ENCODE assay signal across 8 cellular contexts in the genomic region with DNA sequence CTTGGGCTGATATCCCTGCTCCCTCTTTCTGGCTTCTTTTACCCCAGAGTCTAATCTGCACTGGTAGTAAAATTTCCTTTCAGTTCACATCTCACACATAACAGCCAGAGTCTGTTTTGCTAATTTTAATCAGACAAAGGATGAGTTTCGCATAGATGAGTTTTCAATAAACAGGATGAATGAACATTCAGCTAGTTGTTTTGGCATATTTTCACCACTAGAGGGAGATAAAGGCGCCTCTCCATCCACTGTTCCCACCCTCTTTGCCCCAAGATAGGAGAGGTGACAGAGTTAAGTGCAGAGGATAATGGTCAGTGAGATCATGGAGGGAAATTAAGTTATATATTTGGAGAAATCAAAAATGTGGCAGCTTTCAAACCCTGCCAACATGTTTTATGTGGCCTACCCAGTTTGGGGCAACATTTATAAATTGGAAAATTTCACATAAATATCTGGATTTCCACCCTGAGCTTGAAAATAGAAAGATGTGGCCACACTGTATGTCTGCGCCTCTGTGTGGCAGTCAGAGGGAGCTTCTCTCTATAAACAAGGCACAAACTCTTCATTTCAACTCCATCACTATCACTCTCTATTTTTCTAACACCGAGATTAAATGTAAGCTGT. TPM values are rescaled to one million over a fixed set of nuclear protein-coding genes. Genes with fewer than 3 reads are reported as not detected.
DNase-seq lines count a peak whose midpoint lies in the region; ATAC-seq and TF ChIP-seq lines count a peak whose summit lies in the region.

No MANE protein-coding gene starts in this region.

- H3K27ac ChIP-seq in foreskin keratinocyte (no peak overlapping the region), trophoblast cell (ENCODE audit: low read depth, low read length) (no peak overlapping the region)

- no peak overlapping the region for H4K8ac ChIP-seq in trophoblast cell (ENCODE audit: low read depth, low read length)

- no peak overlapping the region for H3K27ac Mint-ChIP-seq in activated CD4-positive, alpha-beta T cell treated with anti-CD3 and anti-CD28 coated beads, Interleukin-2, amount 10 ng/mL, durations not matched to agents 7 days and 5 days

- H3K9ac ChIP-seq in trophoblast cell (ENCODE audit: low read length) = no peak overlapping the region

- H3K27me3 Mint-ChIP-seq in activated CD4-positive, alpha-beta T cell treated with anti-CD3 and anti-CD28 coated beads, Interleukin-2, amount 10 ng/mL, durations not matched to agents 7 days and 5 days = peaks cover 16% of the 10 kb centered on the region

- no peak overlapping the region for H4K12ac ChIP-seq in trophoblast cell (ENCODE audit: low read depth, low read length)

- H3K9me3 ChIP-seq in trophoblast cell (ENCODE audit: insufficient read depth, low read depth, low read length) = no peaks in the 10 kb centered on the region

- no peak overlapping the region for H3K14ac ChIP-seq in trophoblast cell (ENCODE audit: low read length)

- H3K4me2 ChIP-seq in trophoblast cell (ENCODE audit: low read length) = no peak overlapping the region

- H3K9me3 Mint-ChIP-seq in activated CD4-positive, alpha-beta T cell treated with anti-CD3 and anti-CD28 coated beads, Interleukin-2, amount 10 ng/mL, durations not matched to agents 7 days and 5 days = no peaks in the 10 kb centered on the region

- no peak overlapping the region for H3K4ac ChIP-seq in trophoblast cell (ENCODE audit: low read depth, low read length)

- H3K18ac ChIP-seq in trophoblast cell (ENCODE audit: low read length) = no peak overlapping the region

- no peak overlapping the region for H4K91ac ChIP-seq in trophoblast cell (ENCODE audit: low read depth, low read length)

- H3K23ac ChIP-seq in trophoblast cell (ENCODE audit: low read length) = no peak overlapping the region

- 100% methylated on average over 1 of the region's 4 CpGs for WGBS in trophoblast cell (ENCODE audit: extremely low coverage, insufficient coverage, insufficient read length)

- no peaks in the 10 kb centered on the region for H3K36me3 ChIP-seq in H7 (replicated peaks; ENCODE audit: control insufficient read depth, insufficient read depth, low read length)
- H3K36me3 ChIP-seq in trophoblast cell (ENCODE audit: control insufficient read depth in 1 of 2, insufficient read depth in 2 of 2, low read length in 2 of 2) = no peaks in the 10 kb centered on the region

- peaks cover 5% of the 10 kb centered on the region for H3K79me1 ChIP-seq in trophoblast cell (ENCODE audit: low read length)

- H3K79me2 ChIP-seq in trophoblast cell (ENCODE audit: control insufficient read depth, insufficient read depth, low read length, poor library complexity) = no peaks in the 10 kb centered on the region

- H2BK5ac ChIP-seq in trophoblast cell (ENCODE audit: low read depth, low read length, poor library complexity) = no peak overlapping the region

- ATAC-seq in foreskin keratinocyte (peak; percentile 68), HG03039 (IDR thresholded peaks at IDR 0.05; ENCODE audit: unreplicated experiment) (no peak)

- no peaks in the 10 kb centered on the region for H3K4me1 Mint-ChIP-seq in activated CD4-positive, alpha-beta T cell treated with anti-CD3 and anti-CD28 coated beads, Interleukin-2, amount 10 ng/mL, durations not matched to agents 7 days and 5 days

- peak; percentile 86 for TF ChIP-seq CTCF in foreskin keratinocyte (conservative IDR thresholded peaks at IDR 0.05)

- H2AK5ac ChIP-seq in trophoblast cell (ENCODE audit: low read length) = no peak overlapping the region

- H3K4me3 Mint-ChIP-seq in activated CD4-positive, alpha-beta T cell treated with anti-CD3 and anti-CD28 coated beads, Interleukin-2, amount 10 ng/mL, durations not matched to agents 7 days and 5 days = no peak overlapping the region

- H3K4me1 ChIP-seq in foreskin keratinocyte (no peaks in the 10 kb centered on the region), trophoblast cell (ENCODE audit: control insufficient read depth in 1 of 2, insufficient read depth in 2 of 2, low read length in 2 of 2) (peaks cover 3 to 5% of the 10 kb centered on the region in 2 experiments)

- no peak overlapping the region for H2AFZ ChIP-seq in trophoblast cell (ENCODE audit: insufficient read depth, low read length, poor library complexity)

- peak; percentile 15 for DNase-seq in activated CD4-positive, alpha-beta T cell treated with anti-CD3 and anti-CD28 coated beads, Interleukin-2, amount 10 ng/mL, durations not matched to agents 7 days and 5 days
- no peak for DNase-seq in activated CD4-positive, alpha-beta T cell treated with anti-CD3 and anti-CD28 coated beads, Interleukin-2, amount 50 U/mL, for 4 hours
- DNase-seq in H7 (peak; percentile 52), LoVo (ENCODE audit: low spot score) (peak; percentile 47), SKM-1 treated with dmso at 0.1 percent for 144 hours (lab: John Stamatoyannopoulos, UW; ENCODE audit: unreplicated experiment) (peak; percentile 32), foreskin keratinocyte (peak in 1 of 2 donors; percentile 38), trophoblast cell (peak; percentile 13 to 70)

- H3K4me3 ChIP-seq in H7 (ENCODE audit: insufficient read depth, low read depth, low read length) = no peak overlapping the region
- H3K4me3 ChIP-seq in trophoblast cell (ENCODE audit: low read depth, low read length) = no peak overlapping the region

- POLR2A ChIA-PET in activated CD4-positive, alpha-beta T cell treated with anti-CD3 and anti-CD28 coated beads, Interleukin-2, amount 10 ng/mL, durations not matched to agents 7 days and 5 days (lab: Charles Lee) = no interaction called here

- CTCF ChIA-PET in activated CD4-positive, alpha-beta T cell treated with anti-CD3 and anti-CD28 coated beads, Interleukin-2, amount 10 ng/mL, durations not matched to agents 7 days and 5 days (lab: Charles Lee) = interaction anchor here (0.6 to 1.3 kb wide), 6 partner anchors 17 to 202 kb away, joined by 3 to 4 read pairs (median 3); no protein-coding TSS in a partner anchor

- no peak overlapping the region for H2BK12ac ChIP-seq in trophoblast cell (ENCODE audit: low read length)

- H2BK120ac ChIP-seq in trophoblast cell (ENCODE audit: insufficient read depth, low read length, poor library complexity) = no peak overlapping the region

- H3K27me3 ChIP-seq in H7 (ENCODE audit: control insufficient read depth, insufficient read depth, low read length) (no peaks in the 10 kb centered on the region), foreskin keratinocyte (no peaks in the 10 kb centered on the region), trophoblast cell (ENCODE audit: insufficient read depth, low read length) (no peaks in the 10 kb centered on the region)

- no peaks in the 10 kb centered on the region for H3K36me3 Mint-ChIP-seq in activated CD4-positive, alpha-beta T cell treated with anti-CD3 and anti-CD28 coated beads, Interleukin-2, amount 10 ng/mL, durations not matched to agents 7 days and 5 days (ENCODE audit: low read depth)

RNA-seq across cellular contexts. Expression of a gene that starts 48.5 kb away (rescaled TPM):
- not detected for total RNA-seq in activated CD4-positive, alpha-beta T cell treated with anti-CD3 and anti-CD28 coated beads, Interleukin-2, amount 10 ng/mL, durations not matched to agents 7 days and 5 days
- 24.9 and 30.1 TPM in 2 replicates for total RNA-seq in H7 (2014; rRNA removed; shearing (Covaris generic))
- 0.25 and 0.48 TPM in 2 replicates for total RNA-seq in foreskin keratinocyte
- polyA plus RNA-seq in foreskin keratinocyte = 0.19 and 0.25 TPM in 2 replicates
- 3.7 and 4.3 TPM in 2 replicates for polyA plus RNA-seq in trophoblast cell (2013)

Comparison
In these comparisons a context has a peak if more than half of its experiments do, and no peak if none do; other contexts are left out.
1. DNase-seq: peak in activated CD4-positive, alpha-beta T cell treated with anti-CD3 and anti-CD28 coated beads, Interleukin-2, amount 10 ng/mL, durations not matched to agents 7 days and 5 days (single experiment), H7 (single experiment), LoVo (single experiment), SKM-1 treated with dmso at 0.1 percent for 144 hours (single experiment) and trophoblast cell (2 of 2); none in activated CD4-positive, alpha-beta T cell treated with anti-CD3 and anti-CD28 coated beads, Interleukin-2, amount 50 U/mL, for 4 hours (0 of 2).
2. RNA of a gene that starts 48.5 kb away (total RNA-seq): 24.9 to 30.1 TPM in H7; 0.25 to 0.48 TPM in foreskin keratinocyte and not detected in activated CD4-positive, alpha-beta T cell treated with anti-CD3 and anti-CD28 coated beads, Interleukin-2, amount 10 ng/mL, durations not matched to agents 7 days and 5 days; every median in the first group is over 10 times any median in the second.